ENCODE assay signal across 18 cellular contexts in genomic region chr12:92242917-92243316, GRCh38.
DNase-seq lines count a peak whose midpoint lies in the region; ATAC-seq and TF ChIP-seq lines count a peak whose summit lies in the region.
"Had no signal": no experiment of that assay in that cellular context is flagged by ENCODE, and none has a peak within 500 bp of the region (broad histone marks: within the 10 kb centered on the region; RNA-seq: fewer than 3 reads in every experiment).

No MANE protein-coding gene starts in this region.

- TF ChIP-seq CTCF in fibroblast of mammary gland (conservative IDR thresholded peaks at IDR 0.05; ENCODE audit: control insufficient read depth, insufficient read depth, low read depth, low read length), result no peak

- H3K4me3 ChIP-seq in fibroblast of mammary gland (ENCODE audit: control insufficient read depth, low read depth, low read length), result no peak overlapping the region
- H3K4me3 ChIP-seq: coronary artery had no signal

- intact Hi-C loops in Right ventricle myocardium inferior (cut with DNase I), result loop anchor here (5.0 kb wide), 4 partner anchors 206 to 861 kb away; no protein-coding TSS in a partner anchor
- intact Hi-C loops in cardiac septum (cut with DNase I), result loop anchor here (10.0 kb wide), 2 partner anchors 322 to 858 kb away; no protein-coding TSS in a partner anchor

- no peak for DNase-seq in Right ventricle myocardium inferior (ENCODE audit: missing footprints)
- no peak for DNase-seq in cardiac septum (ENCODE audit: low spot score)
- peak; percentile 91 for DNase-seq in fibroblast of mammary gland (ENCODE audit: low read depth)
- peak; percentile 71 for DNase-seq in myocyte (ENCODE audit: low read depth)
- DNase-seq in NCI-H1436 (lab: John Stamatoyannopoulos, UW), result no peak
- no peak for DNase-seq in SIG-M5 treated with dmso at 0.1 percent for 504 hours (lab: John Stamatoyannopoulos, UW; ENCODE audit: unreplicated experiment)
- DNase-seq in stimulated activated CD4-positive, alpha-beta T cell treated with anti-CD3 and anti-CD28 coated beads, Interleukin-1b, Interleukin-23, amount 100 ng/mL, for 48 hours, result no peak
- DNase-seq in CD1c-positive myeloid dendritic cell (ENCODE audit: extremely low spot score), result no peak
- DNase-seq: ACHN; activated CD4-positive, alpha-beta T cell treated with anti-CD3 and anti-CD28 coated beads for 4 hours; activated T-cell treated with anti-CD3 and anti-CD28 coated beads, Interleukin-2, amount 50 U/mL, for 48 hours; DMS53; immature natural killer cell; naive B cell; NCI-H1436 treated with DMSO at 0.1 percent for 48 hours; stimulated activated naive B cell treated with anti-CD40 and anti-IgM and Interleukin-4, amounts not matched to agents 10 μg/mL and 1 μg/mL and 100 μg/mL, for 72 hours had no signal

- ATAC-seq in Right ventricle myocardium inferior, result peak; percentile 71
- ATAC-seq: HCT116; stimulated activated naive B cell treated with anti-CD40 and anti-IgM and Interleukin-4, amounts not matched to agents 10 μg/mL and 1 μg/mL and 100 μg/mL, for 72 hours had no signal

Comparison
In these comparisons a context has a peak if more than half of its experiments do, and no peak if none do; other contexts are left out.
1. DNase-seq: peak in fibroblast of mammary gland (single experiment) and myocyte (single experiment); none in Right ventricle myocardium inferior (single experiment), cardiac septum (single experiment), NCI-H1436 (single experiment), SIG-M5 treated with dmso at 0.1 percent for 504 hours (single experiment), stimulated activated CD4-positive, alpha-beta T cell treated with anti-CD3 and anti-CD28 coated beads, Interleukin-1b, Interleukin-23, amount 100 ng/mL, for 48 hours (single experiment) and CD1c-positive myeloid dendritic cell (single experiment).